In genomic region chr12:49260831-49261363, GRCh38 we compare ENCODE assay signal across 2 cellular contexts.
A peak's percentile ranks its signal among the peaks of the same experiment; 100 is the strongest.
TF ChIP-seq lines count a peak whose summit lies in the region.

No MANE protein-coding gene starts in this region.

TF ChIP-seq in HepG2, 621 proteins besides CTCF, POLR2A, EP300 and RAD21:
- TF ChIP-seq AHDC1 (CRISPR knock-in tag; IDR thresholded peaks at IDR 0.05; ENCODE audit: borderline replicate concordance) (no peak), ZGPAT (CRISPR knock-in tag; IDR thresholded peaks at IDR 0.05) (no peak), ZBTB33 (CRISPR knock-in tag; IDR thresholded peaks at IDR 0.05) (0 out of 2 replicates have a peak, but pooled peaks have one; percentile 38), ZNF503 (CRISPR knock-in tag; IDR thresholded peaks at IDR 0.05) (no peak), ZNF121 (CRISPR knock-in tag; IDR thresholded peaks at IDR 0.05) (peak; percentile 30; the same call in 1 of the 2 replicates), ZNF572 (CRISPR knock-in tag; IDR thresholded peaks at IDR 0.05) (no peak)

TF ChIP-seq in endothelial cell of umbilical vein, 7 proteins besides CTCF, POLR2A, EP300 and RAD21:
- TF ChIP-seq GATA2 (IDR thresholded peaks at IDR 0.05; ENCODE audit: insufficient read depth, insufficient read length, low read depth, low read length) (no peak), MYC (IDR thresholded peaks at IDR 0.05; ENCODE audit: low read depth, low read length) (no peak), POLR2AphosphoS5 (IDR thresholded peaks at IDR 0.05; ENCODE audit: insufficient read depth, low read depth, low read length) (no peak), EZH2 (IDR thresholded peaks at IDR 0.05; ENCODE audit: borderline replicate concordance, low read depth, low read length, severe bottlenecking) (no peak), JUN (IDR thresholded peaks at IDR 0.05; ENCODE audit: borderline replicate concordance, insufficient read depth, insufficient read length, low read depth) (no peak), MAX (IDR thresholded peaks at IDR 0.05; ENCODE audit: insufficient read depth, insufficient read length) (no peak), FOS (IDR thresholded peaks at IDR 0.05; ENCODE audit: borderline replicate concordance, insufficient read depth, low read length) (no peak)
